1 cellular context compared by ENCODE assay signal in the genomic region with DNA sequence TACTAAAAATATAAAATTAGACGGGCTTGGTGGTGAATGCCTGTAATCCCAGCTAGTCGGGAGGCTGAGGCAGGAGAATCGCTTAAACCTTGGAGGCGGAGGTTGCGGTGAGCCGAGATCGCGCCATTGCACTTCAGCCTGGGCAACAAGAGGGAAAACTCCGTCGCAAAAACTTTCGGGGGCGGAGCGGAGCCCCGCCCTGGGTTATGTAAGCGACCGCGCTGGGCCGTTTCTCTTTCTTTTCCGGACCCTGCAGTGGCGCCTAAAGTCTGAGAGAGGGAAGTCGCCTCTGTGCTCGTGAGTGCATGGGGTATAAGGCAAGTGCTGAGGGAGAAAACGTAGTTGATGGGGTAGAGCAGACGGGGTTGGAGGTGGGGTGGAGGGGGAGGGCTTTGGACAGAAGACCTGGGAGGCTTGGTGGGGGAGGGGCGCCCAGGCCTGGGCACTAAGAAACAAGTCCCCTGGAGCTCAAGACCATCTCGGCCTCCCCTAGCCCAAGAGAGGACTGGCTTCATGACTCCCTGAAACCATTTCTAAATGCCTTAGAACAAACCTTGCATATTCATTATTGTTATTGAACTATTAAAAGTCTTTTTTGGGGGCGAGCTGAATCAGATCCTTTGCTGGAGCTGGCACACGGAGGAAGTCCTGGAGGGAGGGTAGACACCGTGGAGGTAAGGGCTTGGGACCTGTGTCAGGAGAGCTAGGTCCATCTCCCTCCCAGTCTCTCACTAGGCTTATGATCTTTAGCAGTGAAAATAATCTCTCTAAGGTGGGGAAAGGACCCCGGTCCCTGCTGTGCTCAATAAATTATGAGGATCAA.
TF ChIP-seq lines count a peak whose summit lies in the region.

No MANE protein-coding gene starts in this region.

TF ChIP-seq in K562, 482 proteins besides CTCF, POLR2A, EP300 and RAD21 (continued from another document):
- TF ChIP-seq, protein P1, sequence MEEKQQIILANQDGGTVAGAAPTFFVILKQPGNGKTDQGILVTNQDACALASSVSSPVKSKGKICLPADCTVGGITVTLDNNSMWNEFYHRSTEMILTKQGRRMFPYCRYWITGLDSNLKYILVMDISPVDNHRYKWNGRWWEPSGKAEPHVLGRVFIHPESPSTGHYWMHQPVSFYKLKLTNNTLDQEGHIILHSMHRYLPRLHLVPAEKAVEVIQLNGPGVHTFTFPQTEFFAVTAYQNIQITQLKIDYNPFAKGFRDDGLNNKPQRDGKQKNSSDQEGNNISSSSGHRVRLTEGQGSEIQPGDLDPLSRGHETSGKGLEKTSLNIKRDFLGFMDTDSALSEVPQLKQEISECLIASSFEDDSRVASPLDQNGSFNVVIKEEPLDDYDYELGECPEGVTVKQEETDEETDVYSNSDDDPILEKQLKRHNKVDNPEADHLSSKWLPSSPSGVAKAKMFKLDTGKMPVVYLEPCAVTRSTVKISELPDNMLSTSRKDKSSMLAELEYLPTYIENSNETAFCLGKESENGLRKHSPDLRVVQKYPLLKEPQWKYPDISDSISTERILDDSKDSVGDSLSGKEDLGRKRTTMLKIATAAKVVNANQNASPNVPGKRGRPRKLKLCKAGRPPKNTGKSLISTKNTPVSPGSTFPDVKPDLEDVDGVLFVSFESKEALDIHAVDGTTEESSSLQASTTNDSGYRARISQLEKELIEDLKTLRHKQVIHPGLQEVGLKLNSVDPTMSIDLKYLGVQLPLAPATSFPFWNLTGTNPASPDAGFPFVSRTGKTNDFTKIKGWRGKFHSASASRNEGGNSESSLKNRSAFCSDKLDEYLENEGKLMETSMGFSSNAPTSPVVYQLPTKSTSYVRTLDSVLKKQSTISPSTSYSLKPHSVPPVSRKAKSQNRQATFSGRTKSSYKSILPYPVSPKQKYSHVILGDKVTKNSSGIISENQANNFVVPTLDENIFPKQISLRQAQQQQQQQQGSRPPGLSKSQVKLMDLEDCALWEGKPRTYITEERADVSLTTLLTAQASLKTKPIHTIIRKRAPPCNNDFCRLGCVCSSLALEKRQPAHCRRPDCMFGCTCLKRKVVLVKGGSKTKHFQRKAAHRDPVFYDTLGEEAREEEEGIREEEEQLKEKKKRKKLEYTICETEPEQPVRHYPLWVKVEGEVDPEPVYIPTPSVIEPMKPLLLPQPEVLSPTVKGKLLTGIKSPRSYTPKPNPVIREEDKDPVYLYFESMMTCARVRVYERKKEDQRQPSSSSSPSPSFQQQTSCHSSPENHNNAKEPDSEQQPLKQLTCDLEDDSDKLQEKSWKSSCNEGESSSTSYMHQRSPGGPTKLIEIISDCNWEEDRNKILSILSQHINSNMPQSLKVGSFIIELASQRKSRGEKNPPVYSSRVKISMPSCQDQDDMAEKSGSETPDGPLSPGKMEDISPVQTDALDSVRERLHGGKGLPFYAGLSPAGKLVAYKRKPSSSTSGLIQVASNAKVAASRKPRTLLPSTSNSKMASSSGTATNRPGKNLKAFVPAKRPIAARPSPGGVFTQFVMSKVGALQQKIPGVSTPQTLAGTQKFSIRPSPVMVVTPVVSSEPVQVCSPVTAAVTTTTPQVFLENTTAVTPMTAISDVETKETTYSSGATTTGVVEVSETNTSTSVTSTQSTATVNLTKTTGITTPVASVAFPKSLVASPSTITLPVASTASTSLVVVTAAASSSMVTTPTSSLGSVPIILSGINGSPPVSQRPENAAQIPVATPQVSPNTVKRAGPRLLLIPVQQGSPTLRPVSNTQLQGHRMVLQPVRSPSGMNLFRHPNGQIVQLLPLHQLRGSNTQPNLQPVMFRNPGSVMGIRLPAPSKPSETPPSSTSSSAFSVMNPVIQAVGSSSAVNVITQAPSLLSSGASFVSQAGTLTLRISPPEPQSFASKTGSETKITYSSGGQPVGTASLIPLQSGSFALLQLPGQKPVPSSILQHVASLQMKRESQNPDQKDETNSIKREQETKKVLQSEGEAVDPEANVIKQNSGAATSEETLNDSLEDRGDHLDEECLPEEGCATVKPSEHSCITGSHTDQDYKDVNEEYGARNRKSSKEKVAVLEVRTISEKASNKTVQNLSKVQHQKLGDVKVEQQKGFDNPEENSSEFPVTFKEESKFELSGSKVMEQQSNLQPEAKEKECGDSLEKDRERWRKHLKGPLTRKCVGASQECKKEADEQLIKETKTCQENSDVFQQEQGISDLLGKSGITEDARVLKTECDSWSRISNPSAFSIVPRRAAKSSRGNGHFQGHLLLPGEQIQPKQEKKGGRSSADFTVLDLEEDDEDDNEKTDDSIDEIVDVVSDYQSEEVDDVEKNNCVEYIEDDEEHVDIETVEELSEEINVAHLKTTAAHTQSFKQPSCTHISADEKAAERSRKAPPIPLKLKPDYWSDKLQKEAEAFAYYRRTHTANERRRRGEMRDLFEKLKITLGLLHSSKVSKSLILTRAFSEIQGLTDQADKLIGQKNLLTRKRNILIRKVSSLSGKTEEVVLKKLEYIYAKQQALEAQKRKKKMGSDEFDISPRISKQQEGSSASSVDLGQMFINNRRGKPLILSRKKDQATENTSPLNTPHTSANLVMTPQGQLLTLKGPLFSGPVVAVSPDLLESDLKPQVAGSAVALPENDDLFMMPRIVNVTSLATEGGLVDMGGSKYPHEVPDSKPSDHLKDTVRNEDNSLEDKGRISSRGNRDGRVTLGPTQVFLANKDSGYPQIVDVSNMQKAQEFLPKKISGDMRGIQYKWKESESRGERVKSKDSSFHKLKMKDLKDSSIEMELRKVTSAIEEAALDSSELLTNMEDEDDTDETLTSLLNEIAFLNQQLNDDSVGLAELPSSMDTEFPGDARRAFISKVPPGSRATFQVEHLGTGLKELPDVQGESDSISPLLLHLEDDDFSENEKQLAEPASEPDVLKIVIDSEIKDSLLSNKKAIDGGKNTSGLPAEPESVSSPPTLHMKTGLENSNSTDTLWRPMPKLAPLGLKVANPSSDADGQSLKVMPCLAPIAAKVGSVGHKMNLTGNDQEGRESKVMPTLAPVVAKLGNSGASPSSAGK (IDR thresholded peaks at IDR 0.05), result peak; percentile 50; the same call in 1 of the 2 replicates
- no peak for TF ChIP-seq NR2F6 (CRISPR knock-in tag; IDR thresholded peaks at IDR 0.05)
- TF ChIP-seq, protein P2, sequence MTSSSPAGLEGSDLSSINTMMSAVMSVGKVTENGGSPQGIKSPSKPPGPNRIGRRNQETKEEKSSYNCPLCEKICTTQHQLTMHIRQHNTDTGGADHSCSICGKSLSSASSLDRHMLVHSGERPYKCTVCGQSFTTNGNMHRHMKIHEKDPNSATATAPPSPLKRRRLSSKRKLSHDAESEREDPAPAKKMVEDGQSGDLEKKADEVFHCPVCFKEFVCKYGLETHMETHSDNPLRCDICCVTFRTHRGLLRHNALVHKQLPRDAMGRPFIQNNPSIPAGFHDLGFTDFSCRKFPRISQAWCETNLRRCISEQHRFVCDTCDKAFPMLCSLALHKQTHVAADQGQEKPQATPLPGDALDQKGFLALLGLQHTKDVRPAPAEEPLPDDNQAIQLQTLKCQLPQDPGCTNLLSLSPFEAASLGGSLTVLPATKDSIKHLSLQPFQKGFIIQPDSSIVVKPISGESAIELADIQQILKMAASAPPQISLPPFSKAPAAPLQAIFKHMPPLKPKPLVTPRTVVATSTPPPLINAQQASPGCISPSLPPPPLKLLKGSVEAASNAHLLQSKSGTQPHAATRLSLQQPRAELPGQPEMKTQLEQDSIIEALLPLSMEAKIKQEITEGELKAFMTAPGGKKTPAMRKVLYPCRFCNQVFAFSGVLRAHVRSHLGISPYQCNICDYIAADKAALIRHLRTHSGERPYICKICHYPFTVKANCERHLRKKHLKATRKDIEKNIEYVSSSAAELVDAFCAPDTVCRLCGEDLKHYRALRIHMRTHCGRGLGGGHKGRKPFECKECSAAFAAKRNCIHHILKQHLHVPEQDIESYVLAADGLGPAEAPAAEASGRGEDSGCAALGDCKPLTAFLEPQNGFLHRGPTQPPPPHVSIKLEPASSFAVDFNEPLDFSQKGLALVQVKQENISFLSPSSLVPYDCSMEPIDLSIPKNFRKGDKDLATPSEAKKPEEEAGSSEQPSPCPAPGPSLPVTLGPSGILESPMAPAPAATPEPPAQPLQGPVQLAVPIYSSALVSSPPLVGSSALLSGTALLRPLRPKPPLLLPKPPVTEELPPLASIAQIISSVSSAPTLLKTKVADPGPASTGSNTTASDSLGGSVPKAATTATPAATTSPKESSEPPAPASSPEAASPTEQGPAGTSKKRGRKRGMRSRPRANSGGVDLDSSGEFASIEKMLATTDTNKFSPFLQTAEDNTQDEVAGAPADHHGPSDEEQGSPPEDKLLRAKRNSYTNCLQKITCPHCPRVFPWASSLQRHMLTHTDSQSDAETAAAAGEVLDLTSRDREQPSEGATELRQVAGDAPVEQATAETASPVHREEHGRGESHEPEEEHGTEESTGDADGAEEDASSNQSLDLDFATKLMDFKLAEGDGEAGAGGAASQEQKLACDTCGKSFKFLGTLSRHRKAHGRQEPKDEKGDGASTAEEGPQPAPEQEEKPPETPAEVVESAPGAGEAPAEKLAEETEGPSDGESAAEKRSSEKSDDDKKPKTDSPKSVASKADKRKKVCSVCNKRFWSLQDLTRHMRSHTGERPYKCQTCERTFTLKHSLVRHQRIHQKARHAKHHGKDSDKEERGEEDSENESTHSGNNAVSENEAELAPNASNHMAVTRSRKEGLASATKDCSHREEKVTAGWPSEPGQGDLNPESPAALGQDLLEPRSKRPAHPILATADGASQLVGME (CRISPR knock-in tag; IDR thresholded peaks at IDR 0.05), result no peak
- no peak for TF ChIP-seq CBX5 (IDR thresholded peaks at IDR 0.05; ENCODE audit: borderline replicate concordance, low read depth)
- TF ChIP-seq SREBF2 (CRISPR knock-in tag; IDR thresholded peaks at IDR 0.05), result no peak
- no peak for TF ChIP-seq PHF21A (IDR thresholded peaks at IDR 0.05; ENCODE audit: borderline replicate concordance, low read depth)
